Comparison of ENCODE assay signal across 8 cellular contexts in genomic region chr11:86676533-86677154, GRCh38. TPM values are rescaled to one million over a fixed set of nuclear protein-coding genes. Genes with fewer than 3 reads are reported as not detected.
DNase-seq lines count a peak whose midpoint lies in the region; TF ChIP-seq lines count a peak whose summit lies in the region.
"Had no signal": no experiment of that assay in that cellular context is flagged by ENCODE, and none has a peak within 500 bp of the region (broad histone marks: within the 10 kb centered on the region; RNA-seq: fewer than 3 reads in every experiment).

No MANE protein-coding gene starts in this region.

- no peaks in the 10 kb centered on the region for H3K36me3 ChIP-seq in muscle layer of colon (ENCODE audit: insufficient read depth, low read length)
- no peaks in the 10 kb centered on the region for H3K36me3 ChIP-seq in CD8-positive, alpha-beta memory T cell (ENCODE audit: insufficient read depth, low read length)

- H3K27ac ChIP-seq in muscle layer of colon (ENCODE audit: low read depth, low read length), result peak overlapping the region; percentile 41
- no peak overlapping the region for H3K27ac ChIP-seq in CD8-positive, alpha-beta memory T cell (ENCODE audit: low read depth, low read length)
- H3K27ac ChIP-seq: epithelial cell of prostate had no signal

- no peaks in the 10 kb centered on the region for H3K27me3 ChIP-seq in muscle layer of colon (ENCODE audit: control insufficient read depth in 1 of 2, insufficient read depth in 2 of 2, low read length in 2 of 2)
- H3K27me3 ChIP-seq in CD8-positive, alpha-beta memory T cell (ENCODE audit: insufficient read depth, low read length, poor library complexity, severe bottlenecking), result no peaks in the 10 kb centered on the region

- POLR2A ChIA-PET in CD8-positive, alpha-beta memory T cell (lab: Charles Lee), result no interaction called here

- H3K4me1 Mint-ChIP-seq in CD8-positive, alpha-beta memory T cell, result peaks cover 0 to 7% (median 4%) of the 10 kb centered on the region in 3 donors

- H3K9me3 Mint-ChIP-seq in CD8-positive, alpha-beta memory T cell, result peaks cover 0 to 2% (median 0%) of the 10 kb centered on the region in 5 donors

- peak; percentile 35 for TF ChIP-seq CTCF in astrocyte of the spinal cord (IDR thresholded peaks at IDR 0.05; ENCODE audit: low read depth, low read length)

- peak; percentile 38 for DNase-seq in G401 (ENCODE audit: low spot score)
- peak; percentile 4 for DNase-seq in KBM-7
- DNase-seq in astrocyte of the spinal cord (ENCODE audit: low read depth, low spot score), result no peak
- DNase-seq in NCI-H1092 (lab: John Stamatoyannopoulos, UW), result no peak
- no peak for DNase-seq in CD8-positive, alpha-beta memory T cell
- no peak for DNase-seq in activated gamma-delta T cell (lab: John Stamatoyannopoulos, UW)

- in situ Hi-C loops in G401 (cut with HindIII; ENCODE audit: low sequenced_read_pairs), result no loop called here
- in situ Hi-C loops in KBM-7 (cut with MboI; ENCODE audit: low pct_unique_long_range_greater_than_20kb, low sequenced_read_pairs), result no loop called here
- in situ Hi-C loops in astrocyte of the spinal cord (cut with HindIII; ENCODE audit: low sequenced_read_pairs), result no loop called here

- no peak overlapping the region for H3K27ac Mint-ChIP-seq in CD8-positive, alpha-beta memory T cell

- H3K4me1 ChIP-seq in muscle layer of colon (ENCODE audit: insufficient read depth, low read length), result peaks cover 71% of the 10 kb centered on the region
- no peaks in the 10 kb centered on the region for H3K4me1 ChIP-seq in CD8-positive, alpha-beta memory T cell (ENCODE audit: insufficient read depth, low read length)

- H3K4me3 ChIP-seq in astrocyte of the spinal cord (ENCODE audit: low read depth, low read length) (no peak overlapping the region), muscle layer of colon (ENCODE audit: low read depth in 1 of 2, low read length in 2 of 2) (no peak overlapping the region)
- no peak overlapping the region for H3K4me3 ChIP-seq in CD8-positive, alpha-beta memory T cell (ENCODE audit: low read length)

- peaks cover 2 to 5% of the 10 kb centered on the region in 2 donors for H3K27me3 Mint-ChIP-seq in CD8-positive, alpha-beta memory T cell

- no peak overlapping the region for H3K4me3 Mint-ChIP-seq in CD8-positive, alpha-beta memory T cell

- no peaks in the 10 kb centered on the region for H3K9me3 ChIP-seq in muscle layer of colon (ENCODE audit: low read length)
- no peaks in the 10 kb centered on the region for H3K9me3 ChIP-seq in CD8-positive, alpha-beta memory T cell (ENCODE audit: low read length)

- CTCF ChIA-PET in CD8-positive, alpha-beta memory T cell (lab: Charles Lee), result no interaction called here

- H3K9ac ChIP-seq in muscle layer of colon (ENCODE audit: low read length), result no peak overlapping the region

- H3K36me3 Mint-ChIP-seq in CD8-positive, alpha-beta memory T cell, result no peaks in the 10 kb centered on the region

RNA-seq across cellular contexts. Expression of gene ME3, which starts 4.2 kb away (rescaled TPM):
- 28.7 and 35.1 TPM in 2 replicates for total RNA-seq in G401 (2014; rRNA removed; shearing (Covaris generic))
- total RNA-seq in CD8-positive, alpha-beta memory T cell, result 1 to 10 TPM; 1.0 to 1.3 TPM
- polyA plus RNA-seq in CD8-positive, alpha-beta memory T cell, result not detected

Comparison
In these comparisons a context has a peak if more than half of its experiments do, and no peak if none do; other contexts are left out.
1. DNase-seq: peak in G401 (single experiment) and KBM-7 (single experiment); none in astrocyte of the spinal cord (single experiment), NCI-H1092 (single experiment), CD8-positive, alpha-beta memory T cell (0 of 5) and activated gamma-delta T cell (single experiment).
2. RNA of gene ME3, which starts 4.2 kb away (total RNA-seq): 28.7 to 35.1 TPM in G401; 1.0 to 1.3 TPM in CD8-positive, alpha-beta memory T cell; every median in the first group is over 10 times any median in the second.